14 cellular contexts compared by ENCODE assay signal in genomic region chr7:104894998-104895850, GRCh38.
DNase-seq lines count a peak whose midpoint lies in the region; ATAC-seq and TF ChIP-seq lines count a peak whose summit lies in the region.
"Had no signal": no experiment of that assay in that cellular context is flagged by ENCODE, and none has a peak within 500 bp of the region (broad histone marks: within the 10 kb centered on the region; RNA-seq: fewer than 3 reads in every experiment).

No MANE protein-coding gene starts in this region.

- H3K36me3 Mint-ChIP-seq in CD14-positive monocyte: no peaks in the 10 kb centered on the region
- H3K36me3 Mint-ChIP-seq: natural killer cell had no signal

- intact Hi-C loops in CD14-positive monocyte (cut with micrococcal nuclease): no loop called here

- DNase-seq in SK-MEL-5 (ENCODE audit: low read depth, low spot score): peak; percentile 45
- no peak for DNase-seq in CD14-positive monocyte (ENCODE audit: low spot score)
- no peak for DNase-seq in activated CD8-positive, alpha-beta memory T cell treated with anti-CD3 and anti-CD28 coated beads, Interleukin-2, amount 50 U/mL, for 4 hours
- no peak for DNase-seq in retina
- no peak for DNase-seq in superior temporal gyrus (ENCODE audit: extremely low spot score)
- DNase-seq: activated B cell treated with CpG ODN at 0.5 μM for 24 hours; effector CD4-positive, alpha-beta T cell; Kasumi-1; natural killer cell; transverse colon had no signal

- H3K27me3 Mint-ChIP-seq in CD14-positive monocyte (ENCODE audit: low read depth in 3 of 3): peaks cover 0 to 4% (median 3%) of the 10 kb centered on the region in 3 donors
- H3K27me3 Mint-ChIP-seq: activated B cell treated with CpG ODN at 0.5 μM for 24 hours had no signal

- no peak for TF ChIP-seq CTCF in CD14-positive monocyte (IDR thresholded peaks at IDR 0.05)

- no peak overlapping the region for H3K4me3 Mint-ChIP-seq in CD14-positive monocyte
- H3K4me3 Mint-ChIP-seq: activated B cell treated with CpG ODN at 0.5 μM for 24 hours, natural killer cell had no signal

- peaks cover 30% of the 10 kb centered on the region for H3K4me1 Mint-ChIP-seq in CD14-positive monocyte

- in situ Hi-C loops in SK-MEL-5 (cut with HindIII; ENCODE audit: low pct_unique_long_range_greater_than_20kb, low sequenced_read_pairs): no loop called here

- peak; percentile 45 for ATAC-seq in GM18498 (IDR thresholded peaks at IDR 0.05; ENCODE audit: unreplicated experiment)
- peak; percentile 34 for ATAC-seq in GM21447 (IDR thresholded peaks at IDR 0.05; ENCODE audit: unreplicated experiment)
- ATAC-seq in HG03103 (IDR thresholded peaks at IDR 0.05; ENCODE audit: low read depth, unreplicated experiment): peak; percentile 33
- ATAC-seq: gastroesophageal sphincter, natural killer cell had no signal

- peak overlapping the region in 1 of 7 donors; percentile 6 for H3K27ac Mint-ChIP-seq in CD14-positive monocyte
- H3K27ac Mint-ChIP-seq: activated B cell treated with CpG ODN at 0.5 μM for 24 hours, natural killer cell had no signal

- H3K9me3 Mint-ChIP-seq in CD14-positive monocyte: no peaks in the 10 kb centered on the region
- H3K9me3 Mint-ChIP-seq: activated B cell treated with CpG ODN at 0.5 μM for 24 hours, natural killer cell had no signal
